24 cellular contexts compared by ENCODE assay signal in the genomic region with DNA sequence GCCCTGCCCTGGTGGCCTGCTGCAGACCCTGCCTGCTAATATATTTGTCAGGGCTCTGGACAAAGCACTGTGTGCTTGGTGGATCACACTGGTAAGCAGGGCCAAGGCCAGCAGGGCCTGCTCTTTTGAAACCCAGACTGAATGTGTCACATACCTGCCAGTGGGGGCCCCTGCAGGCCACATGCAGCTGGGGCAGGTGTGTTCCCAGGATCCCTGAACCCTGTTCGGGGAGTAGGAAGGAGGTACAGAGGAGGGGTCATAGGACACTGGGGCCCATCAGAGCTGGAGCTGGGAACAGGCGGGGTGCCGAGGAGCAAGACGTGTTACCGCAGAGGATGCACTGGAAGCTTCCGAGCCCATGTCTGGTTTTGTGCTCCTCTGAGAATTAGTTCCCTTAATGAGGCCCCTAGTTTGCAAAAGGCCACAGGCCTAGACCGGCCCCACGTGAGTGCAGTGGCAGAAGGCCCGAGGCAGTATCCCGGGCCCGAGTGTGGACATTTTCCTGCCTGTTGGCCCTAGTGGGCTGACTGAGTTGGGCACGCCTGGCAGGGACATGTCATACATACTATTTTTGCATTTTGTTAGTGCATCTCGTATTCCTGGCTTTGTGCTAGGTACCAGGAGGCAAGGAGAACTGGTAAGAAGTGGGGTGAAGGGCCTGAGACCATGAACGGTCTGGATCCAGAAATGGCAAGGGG. TPM values are rescaled to one million over a fixed set of nuclear protein-coding genes. Genes with fewer than 3 reads are reported as not detected.
DNase-seq lines count a peak whose midpoint lies in the region; ATAC-seq and TF ChIP-seq lines count a peak whose summit lies in the region.
"Had no signal": no experiment of that assay in that cellular context is flagged by ENCODE, and none has a peak within 500 bp of the region (broad histone marks: within the 10 kb centered on the region; RNA-seq: fewer than 3 reads in every experiment).

No MANE protein-coding gene starts in this region.

- H3K4me3 ChIP-seq in right cardiac atrium (ENCODE audit: low read length), result no peak overlapping the region
- H3K4me3 ChIP-seq: A549, GM12878, MG63 had no signal

- no peak for TF ChIP-seq CTCF in omental fat pad (IDR thresholded peaks at IDR 0.05)

- H3K4me1 ChIP-seq in right cardiac atrium (ENCODE audit: control insufficient read depth, insufficient read depth, low read length), result no peaks in the 10 kb centered on the region
- H3K4me1 ChIP-seq: A549, parathyroid adenoma had no signal

- no peaks in the 10 kb centered on the region for H3K36me3 Mint-ChIP-seq in T-helper 17 cell (ENCODE audit: low read depth)

- H3K27me3 ChIP-seq in right cardiac atrium (ENCODE audit: control insufficient read depth, insufficient read depth), result no peaks in the 10 kb centered on the region
- H3K27me3 ChIP-seq: BE2C, MG63 had no signal

- H3K9me3 ChIP-seq in T-helper 17 cell (ENCODE audit: control insufficient read depth, low read length, poor library complexity, severe bottlenecking), result no peaks in the 10 kb centered on the region
- no peaks in the 10 kb centered on the region for H3K9me3 ChIP-seq in right cardiac atrium (ENCODE audit: control insufficient read depth, low read length)
- H3K9me3 ChIP-seq: A549, BE2C, MG63 had no signal

- peak; percentile 45 for DNase-seq in Right ventricle myocardium inferior (ENCODE audit: missing footprints)
- DNase-seq in cardiac septum (ENCODE audit: low spot score), result no peak
- no peak for DNase-seq in T-helper 17 cell
- DNase-seq in right cardiac atrium, result peak in 2 of 3 donors; percentile 20 to 30
- no peak for DNase-seq in NCI-H146 (lab: John Stamatoyannopoulos, UW)
- no peak for DNase-seq in stimulated activated CD4-positive, alpha-beta T cell treated with anti-CD3 and anti-CD28 coated beads, Interleukin-2, amount 100 ng/mL, for 24 hours
- DNase-seq in omental fat pad (ENCODE audit: low spot score), result no peak
- DNase-seq: activated CD4-positive, CD25-positive, alpha-beta regulatory T cell treated with anti-CD3 and anti-CD28 coated beads, Interleukin-2, amount 50 U/mL, for 72 hours; activated CD8-positive, alpha-beta T cell treated with anti-CD3 and anti-CD28 coated beads for 36 hours; activated effector memory CD4-positive, alpha-beta T cell treated with Interleukin-2 at 50 U/mL for 16 hours; BE2C; DMS79; effector CD4-positive, alpha-beta T cell; foreskin melanocyte; hippocampal formation; MG63; NCI-H1417 treated with DMSO at 0.1 percent for 48 hours; NCI-H510A had no signal

- peaks cover 12% of the 10 kb centered on the region for H3K27me3 Mint-ChIP-seq in T-helper 17 cell
- H3K27me3 Mint-ChIP-seq: activated CD8-positive, alpha-beta T cell treated with anti-CD3 and anti-CD28 coated beads for 36 hours had no signal

- intact Hi-C loops in Right ventricle myocardium inferior (cut with DNase I), result no loop called here
- intact Hi-C loops in cardiac septum (cut with DNase I), result no loop called here
- intact Hi-C loops in right cardiac atrium (cut with DNase I), result no loop called here

- 78% methylated on average over 14 of the region's 14 CpGs for WGBS in right cardiac atrium

- no peak overlapping the region for H3K4me3 Mint-ChIP-seq in T-helper 17 cell
- H3K4me3 Mint-ChIP-seq: activated CD8-positive, alpha-beta T cell treated with anti-CD3 and anti-CD28 coated beads for 36 hours had no signal

- peaks cover 6% of the 10 kb centered on the region for H3K4me1 Mint-ChIP-seq in T-helper 17 cell

- ATAC-seq in Right ventricle myocardium inferior, result no peak
- ATAC-seq in T-helper 17 cell, result no peak
- no peak for ATAC-seq in right cardiac atrium
- ATAC-seq in omental fat pad (ENCODE audit: low FRiP score), result no peak
- ATAC-seq: activated CD8-positive, alpha-beta T cell treated with anti-CD3 and anti-CD28 coated beads for 36 hours; GM12878 had no signal

- no peak overlapping the region for H3K27ac ChIP-seq in right cardiac atrium (ENCODE audit: low read length)
- peak overlapping the region; percentile 7 for H3K27ac ChIP-seq in temporal lobe (ENCODE audit: low read depth, low read length)
- H3K27ac ChIP-seq: A549, parathyroid adenoma had no signal

- peak overlapping the region; percentile 80 for H3K27ac Mint-ChIP-seq in T-helper 17 cell
- H3K27ac Mint-ChIP-seq: activated CD8-positive, alpha-beta T cell treated with anti-CD3 and anti-CD28 coated beads for 36 hours had no signal

RNA-seq across cellular contexts. Expression of a gene that starts 11.2 kb away (rescaled TPM):
- total RNA-seq in Right ventricle myocardium inferior (0.27 TPM), cardiac septum (0.40 TPM), T-helper 17 cell (not detected), right cardiac atrium (1 to 10 TPM in 1 of 4 donors, under 1 TPM in 3; 0.38 to 1.2 (median 0.72) TPM), temporal lobe (not detected), omental fat pad (1 to 10 TPM in 1 of 4 donors, under 1 TPM in 1, not detected in 2; 0.72 to 1.7 TPM)
- polyA plus RNA-seq in right cardiac atrium, result 0.41 TPM
- total RNA-seq: activated CD8-positive, alpha-beta T cell treated with anti-CD3 and anti-CD28 coated beads for 36 hours; GM12878; mononuclear cell had no signal
- polyA plus RNA-seq: A549, GM12878, neural cell had no signal

RNA-seq across cellular contexts. Expression of a gene that starts 54.2 kb away (rescaled TPM):
- total RNA-seq in Right ventricle myocardium inferior (22.2 TPM), cardiac septum (25.9 TPM), T-helper 17 cell (under 1 TPM in 1 of 2 donors, not detected in 1; 0.07 TPM), right cardiac atrium (10 to 100 TPM; 18.7 to 28.9 (median 27.0) TPM), temporal lobe (5.9 TPM), omental fat pad (10 to 100 TPM in 3 of 4 donors, 1 to 10 TPM in 1; 3.3 to 61.3 (median 19.4) TPM)
- 20.1 TPM for polyA plus RNA-seq in right cardiac atrium

RNA-seq across cellular contexts. Expression of a gene that starts 56.6 kb away (rescaled TPM):
- total RNA-seq in Right ventricle myocardium inferior, result 6.8 TPM
- 9.2 TPM for total RNA-seq in cardiac septum
- total RNA-seq in T-helper 17 cell, result 10 to 100 TPM; 41.6 to 43.9 TPM
- total RNA-seq in right cardiac atrium, result 10 to 100 TPM in 3 of 4 donors, 1 to 10 TPM in 1; 8.1 to 11.9 (median 10.8) TPM
- polyA plus RNA-seq in right cardiac atrium, result 10.3 TPM
- 13.3 TPM for total RNA-seq in temporal lobe
- 10 to 100 TPM; 13.3 to 18.8 (median 16.6) TPM for total RNA-seq in omental fat pad

Comparison
In these comparisons a context has a peak if more than half of its experiments do, and no peak if none do; other contexts are left out.
1. DNase-seq: peak in Right ventricle myocardium inferior (single experiment) and right cardiac atrium (2 of 3); none in cardiac septum (single experiment), T-helper 17 cell (0 of 3), NCI-H146 (single experiment), stimulated activated CD4-positive, alpha-beta T cell treated with anti-CD3 and anti-CD28 coated beads, Interleukin-2, amount 100 ng/mL, for 24 hours (0 of 2) and omental fat pad (single experiment).